ENCODE assay signal across 16 cellular contexts in genomic region chr2:119701352-119701751, GRCh38. TPM values are rescaled to one million over a fixed set of nuclear protein-coding genes. Genes with fewer than 3 reads are reported as not detected.
DNase-seq lines count a peak whose midpoint lies in the region; ATAC-seq and TF ChIP-seq lines count a peak whose summit lies in the region.
"Had no signal": no experiment of that assay in that cellular context is flagged by ENCODE, and none has a peak within 500 bp of the region (broad histone marks: within the 10 kb centered on the region; RNA-seq: fewer than 3 reads in every experiment).

No MANE protein-coding gene starts in this region.

- H3K4me1 ChIP-seq in endodermal cell (ENCODE audit: control insufficient read depth, insufficient read depth, low read length) (peaks cover 6% of the 10 kb centered on the region), thyroid gland (peaks cover 34 to 55% of the 10 kb centered on the region in 2 donors)
- H3K4me1 ChIP-seq: HAP-1 had no signal

- TF ChIP-seq CTCF in endodermal cell (conservative IDR thresholded peaks at IDR 0.05) (no peak), nephron (IDR thresholded peaks at IDR 0.05; ENCODE audit: unreplicated experiment in 3 of 3) (no peak), thyroid gland (IDR thresholded peaks at IDR 0.05) (no peak)

- no peak overlapping the region for H3K4me3 Mint-ChIP-seq in activated naive CD8-positive, alpha-beta T cell treated with anti-CD3 and anti-CD28 coated beads for 36 hours
- H3K4me3 Mint-ChIP-seq in activated naive CD8-positive, alpha-beta T cell treated with anti-CD3 and anti-CD28 coated beads, Interleukin-2, amount 50 U/mL, for 24 hours, result no peak overlapping the region
- H3K4me3 Mint-ChIP-seq in endodermal cell (peak overlapping the region; percentile 4), nephron (no peak overlapping the region)
- H3K4me3 Mint-ChIP-seq: CD8-positive, alpha-beta T cell had no signal

- no peak overlapping the region for H3K9ac ChIP-seq in endodermal cell (ENCODE audit: extremely low read depth, low read length, poor library complexity, severe bottlenecking)

- H3K27ac ChIP-seq in endodermal cell (ENCODE audit: low read depth, low read length) (no peak overlapping the region), thyroid gland (peak overlapping the region in 2 of 3 donors; percentile 72 to 79)

- H3K4me3 ChIP-seq in endodermal cell (ENCODE audit: low read length) (no peak overlapping the region), thyroid gland (replicated peaks in 1 of 3) (no peak overlapping the region)
- H3K4me3 ChIP-seq: HAP-1 had no signal

- no peak for DNase-seq in activated naive CD8-positive, alpha-beta T cell treated with anti-CD3 and anti-CD28 coated beads for 36 hours
- DNase-seq in activated naive CD8-positive, alpha-beta T cell treated with anti-CD3 and anti-CD28 coated beads, Interleukin-2, amount 50 U/mL, for 24 hours, result no peak
- DNase-seq in endodermal cell, result peak; percentile 72
- no peak for DNase-seq in thyroid gland
- DNase-seq in Right ventricle myocardium inferior (ENCODE audit: missing footprints), result no peak
- no peak for DNase-seq in activated naive CD4-positive, alpha-beta T cell treated with anti-CD3 and anti-CD28 coated beads, Interleukin-2, amount 50 U/mL, for 72 hours (ENCODE audit: low spot score in 2 of 2)
- no peak for DNase-seq in activated CD4-positive, alpha-beta T cell treated with anti-CD3 and anti-CD28 coated beads, Interleukin-2, amount 50 U/mL, for 48 hours
- DNase-seq: 8988T; CD8-positive, alpha-beta T cell; DMS79; NCI-H1417 treated with DMSO at 0.1 percent for 48 hours; NCI-H2029; NCI-H2171 treated with DMSO at 0.1 percent for 48 hours; NCI-H510A had no signal

- WGBS in endodermal cell (ENCODE audit: insufficient coverage in 1 of 2, insufficient read length in 1 of 2), 2 experiments, result 39 to 45% methylated on average over 3 to 10 of the region's 12 CpGs
- WGBS in thyroid gland, 2 donors, result 66 to 75% methylated on average over 12 of the region's 12 CpGs

- no peaks in the 10 kb centered on the region for H3K27me3 Mint-ChIP-seq in activated naive CD8-positive, alpha-beta T cell treated with anti-CD3 and anti-CD28 coated beads for 36 hours
- peaks cover 2% of the 10 kb centered on the region for H3K27me3 Mint-ChIP-seq in activated naive CD8-positive, alpha-beta T cell treated with anti-CD3 and anti-CD28 coated beads, Interleukin-2, amount 50 U/mL, for 24 hours
- H3K27me3 Mint-ChIP-seq in endodermal cell (ENCODE audit: insufficient read depth) (no peaks in the 10 kb centered on the region), nephron (ENCODE audit: low read depth) (no peaks in the 10 kb centered on the region)

- H3K9me3 ChIP-seq in endodermal cell (ENCODE audit: control insufficient read depth, low read length) (peaks cover 10% of the 10 kb centered on the region), thyroid gland (no peaks in the 10 kb centered on the region)
- H3K9me3 ChIP-seq: HAP-1 had no signal

- H3K9me3 Mint-ChIP-seq in activated naive CD8-positive, alpha-beta T cell treated with anti-CD3 and anti-CD28 coated beads for 36 hours, result peaks cover 2% of the 10 kb centered on the region
- no peaks in the 10 kb centered on the region for H3K9me3 Mint-ChIP-seq in activated naive CD8-positive, alpha-beta T cell treated with anti-CD3 and anti-CD28 coated beads, Interleukin-2, amount 50 U/mL, for 24 hours
- H3K9me3 Mint-ChIP-seq in endodermal cell (peaks cover 1% of the 10 kb centered on the region), nephron (no peaks in the 10 kb centered on the region)
- no peaks in the 10 kb centered on the region for H3K9me3 Mint-ChIP-seq in activated naive CD4-positive, alpha-beta T cell treated with anti-CD3 and anti-CD28 coated beads, Interleukin-2, amount 50 U/mL, for 72 hours

- no peaks in the 10 kb centered on the region for H3K36me3 Mint-ChIP-seq in activated naive CD8-positive, alpha-beta T cell treated with anti-CD3 and anti-CD28 coated beads for 36 hours
- no peaks in the 10 kb centered on the region for H3K36me3 Mint-ChIP-seq in activated naive CD8-positive, alpha-beta T cell treated with anti-CD3 and anti-CD28 coated beads, Interleukin-2, amount 50 U/mL, for 24 hours (ENCODE audit: low read depth)
- H3K36me3 Mint-ChIP-seq in endodermal cell (ENCODE audit: low read depth) (no peaks in the 10 kb centered on the region), nephron (ENCODE audit: low read depth) (peaks cover 3% of the 10 kb centered on the region)
- peaks cover 0 to 9% of the 10 kb centered on the region in 2 donors for H3K36me3 Mint-ChIP-seq in activated naive CD4-positive, alpha-beta T cell treated with anti-CD3 and anti-CD28 coated beads, Interleukin-2, amount 50 U/mL, for 72 hours

- H3K4me1 Mint-ChIP-seq in activated naive CD8-positive, alpha-beta T cell treated with anti-CD3 and anti-CD28 coated beads for 36 hours, result peaks cover 25% of the 10 kb centered on the region
- H3K4me1 Mint-ChIP-seq in activated naive CD8-positive, alpha-beta T cell treated with anti-CD3 and anti-CD28 coated beads, Interleukin-2, amount 50 U/mL, for 24 hours, result peaks cover 33% of the 10 kb centered on the region
- H3K4me1 Mint-ChIP-seq in endodermal cell (peaks cover 33% of the 10 kb centered on the region), nephron (peaks cover 52% of the 10 kb centered on the region)

- no peaks in the 10 kb centered on the region for H3K27me3 ChIP-seq in endodermal cell (ENCODE audit: control insufficient read depth, insufficient read depth, low read length, poor library complexity, severe bottlenecking)
- H3K27me3 ChIP-seq in thyroid gland, result no peaks in the 10 kb centered on the region

- no peak for ATAC-seq in activated naive CD8-positive, alpha-beta T cell treated with anti-CD3 and anti-CD28 coated beads, Interleukin-2, amount 50 U/mL, for 24 hours
- no peak for ATAC-seq in Right ventricle myocardium inferior
- ATAC-seq in activated naive CD4-positive, alpha-beta T cell treated with anti-CD3 and anti-CD28 coated beads, Interleukin-2, amount 50 U/mL, for 72 hours, result no peak
- ATAC-seq: CD8-positive, alpha-beta T cell had no signal

- H3K36me3 ChIP-seq in endodermal cell (ENCODE audit: control insufficient read depth, insufficient read depth, low read length) (no peaks in the 10 kb centered on the region), thyroid gland (no peaks in the 10 kb centered on the region)
- H3K36me3 ChIP-seq: HAP-1 had no signal

- peak overlapping the region; percentile 14 for H3K27ac Mint-ChIP-seq in activated naive CD8-positive, alpha-beta T cell treated with anti-CD3 and anti-CD28 coated beads for 36 hours
- H3K27ac Mint-ChIP-seq in activated naive CD8-positive, alpha-beta T cell treated with anti-CD3 and anti-CD28 coated beads, Interleukin-2, amount 50 U/mL, for 24 hours, result no peak overlapping the region
- H3K27ac Mint-ChIP-seq in endodermal cell (peak overlapping the region; percentile 72), nephron (peak overlapping the region; percentile 45 to 86 (median 51))
- no peak overlapping the region for H3K27ac Mint-ChIP-seq in activated naive CD4-positive, alpha-beta T cell treated with anti-CD3 and anti-CD28 coated beads, Interleukin-2, amount 50 U/mL, for 72 hours
- H3K27ac Mint-ChIP-seq: CD8-positive, alpha-beta T cell had no signal

- intact Hi-C loops in thyroid gland (cut with DNase I) (loop anchor here (2.0 kb wide), 1 partner anchor 475 kb away; no protein-coding TSS in a partner anchor), Right ventricle myocardium inferior (cut with DNase I) (loop anchor here (2.0 to 10.0 kb wide), 3 partner anchors 125 to 613 kb away; no protein-coding TSS in a partner anchor)

- no peak for TF ChIP-seq POLR2A in thyroid gland (IDR thresholded peaks at IDR 0.05)

RNA-seq across cellular contexts. Expression of gene TMEM177, which starts 22.4 kb away (rescaled TPM):
- 10 to 100 TPM; 18.1 to 20.8 TPM for total RNA-seq in activated naive CD8-positive, alpha-beta T cell treated with anti-CD3 and anti-CD28 coated beads for 36 hours
- total RNA-seq in endodermal cell, result 10 to 100 TPM; 26.8 to 28.6 TPM
- 22.7 TPM for polyA plus RNA-seq in endodermal cell (2013, experiment 1 of 2)
- 18.5 TPM for polyA plus RNA-seq in endodermal cell (2013, experiment 2 of 2)
- 10 to 100 TPM in 3 of 4 donors, 1 to 10 TPM in 1; 6.2 to 24.3 (median 14.1) TPM for total RNA-seq in thyroid gland
- 10.5 TPM for total RNA-seq in Right ventricle myocardium inferior
- 10 to 100 TPM in 1 of 2 donors, 1 to 10 TPM in 1; 4.8 to 12.2 TPM for total RNA-seq in activated naive CD4-positive, alpha-beta T cell treated with anti-CD3 and anti-CD28 coated beads, Interleukin-2, amount 50 U/mL, for 72 hours

RNA-seq across cellular contexts. Expression of gene PTPN4, which starts 58.4 kb away (rescaled TPM):
- 10 to 100 TPM; 32.9 to 34.7 TPM for total RNA-seq in activated naive CD8-positive, alpha-beta T cell treated with anti-CD3 and anti-CD28 coated beads for 36 hours
- 10 to 100 TPM; 52.6 to 69.8 TPM for total RNA-seq in endodermal cell
- 36.4 TPM for polyA plus RNA-seq in endodermal cell (2013, experiment 1 of 2)
- 22.5 TPM for polyA plus RNA-seq in endodermal cell (2013, experiment 2 of 2)
- 100 to 1,000 TPM in 2 of 4 donors, 10 to 100 TPM in 2; 79.1 to 131 (median 114) TPM for total RNA-seq in thyroid gland
- total RNA-seq in Right ventricle myocardium inferior, result 40.4 TPM
- 10 to 100 TPM; 27.3 to 32.9 TPM for total RNA-seq in activated naive CD4-positive, alpha-beta T cell treated with anti-CD3 and anti-CD28 coated beads, Interleukin-2, amount 50 U/mL, for 72 hours

Comparison
In these comparisons a context has a peak if more than half of its experiments do, and no peak if none do; other contexts are left out.
1. H3K27ac Mint-ChIP-seq: peak in activated naive CD8-positive, alpha-beta T cell treated with anti-CD3 and anti-CD28 coated beads for 36 hours (single experiment), endodermal cell (single experiment) and nephron (3 of 3); none in activated naive CD8-positive, alpha-beta T cell treated with anti-CD3 and anti-CD28 coated beads, Interleukin-2, amount 50 U/mL, for 24 hours (single experiment) and activated naive CD4-positive, alpha-beta T cell treated with anti-CD3 and anti-CD28 coated beads, Interleukin-2, amount 50 U/mL, for 72 hours (0 of 2).